2 cellular contexts compared by ENCODE assay signal in genomic region chr2:125543968-125544514, GRCh38.
TF ChIP-seq lines count a peak whose summit lies in the region.

No MANE protein-coding gene starts in this region.

TF ChIP-seq in IMR-90, 13 proteins besides CTCF, POLR2A, EP300 and RAD21 (continued from another document):
- TF ChIP-seq USF2 (IDR thresholded peaks at IDR 0.05; ENCODE audit: low read depth, low read length) = no peak
TF ChIP-seq in IMR-90: peak in this region for 1.

TF ChIP-seq in K562, 482 proteins besides CTCF, POLR2A, EP300 and RAD21 (continued from another document):
- TF ChIP-seq ZNF592 (IDR thresholded peaks at IDR 0.05) = no peak
